ENCODE assay signal across 27 cellular contexts in genomic region chr10:20682782-20683181, GRCh38.
DNase-seq lines count a peak whose midpoint lies in the region; ATAC-seq, FAIRE-seq and TF ChIP-seq lines count a peak whose summit lies in the region.
"Had no signal": no experiment of that assay in that cellular context is flagged by ENCODE, and none has a peak within 500 bp of the region (broad histone marks: within the 10 kb centered on the region; RNA-seq: fewer than 3 reads in every experiment).

No MANE protein-coding gene starts in this region.

- H3K9me3 ChIP-seq in A549 = no peaks in the 10 kb centered on the region
- H3K9me3 ChIP-seq: MG63, SJCRH30 had no signal

- H3K4me2 ChIP-seq in A549 (no peak overlapping the region), mesendoderm (ENCODE audit: low read length) (no peak overlapping the region)

- no peak overlapping the region for H2BK15ac ChIP-seq in mesendoderm (replicated peaks; ENCODE audit: low read depth)

- H3K4ac ChIP-seq in mesendoderm (ENCODE audit: low read depth, low read length) = no peak overlapping the region

- no peak for TF ChIP-seq RAD21 in A549 (conservative IDR thresholded peaks at IDR 0.05 in 1 of 2, IDR thresholded peaks at IDR 0.05 in 1 of 2)

- no peak overlapping the region for H2BK5ac ChIP-seq in mesendoderm (ENCODE audit: low read length)

- no peak overlapping the region for H3K27ac Mint-ChIP-seq in activated CD8-positive, alpha-beta T cell treated with anti-CD3 and anti-CD28 coated beads for 36 hours
- H3K27ac Mint-ChIP-seq: CD4-positive, alpha-beta memory T cell had no signal

- 40% methylated on average over 3 of the region's 3 CpGs for whole genome bisulfite sequencing in A549 (ENCODE audit: missing lambda C conversion rate)
- WGBS in mesendoderm (ENCODE audit: extremely low coverage, insufficient coverage, low lambda C conversion rate) = no CpG with 5 or more reads among the region's 3 CpGs

- no peaks in the 10 kb centered on the region for H3K4me1 ChIP-seq in A549
- H3K4me1 ChIP-seq in mesendoderm (ENCODE audit: control insufficient read depth, low read depth, low read length) = no peaks in the 10 kb centered on the region
- H3K4me1 ChIP-seq: SJCRH30 had no signal

- no peaks in the 10 kb centered on the region for H3K79me2 ChIP-seq in mesendoderm (ENCODE audit: control insufficient read depth, insufficient read depth, low read length)

- no peak overlapping the region for H4K8ac ChIP-seq in mesendoderm (ENCODE audit: low read depth, low read length)

- H3K18ac ChIP-seq in mesendoderm (ENCODE audit: low read length) = peak overlapping the region; percentile 68

- POLR2A ChIA-PET in A549 (lab: Yijun Ruan, JAX) = interaction anchor here (0.6 kb wide), 1 partner anchor 10 kb away, joined by 3 read pairs; no protein-coding TSS in a partner anchor
- POLR2A ChIA-PET in activated CD8-positive, alpha-beta T cell treated with anti-CD3 and anti-CD28 coated beads for 36 hours (lab: Charles Lee) = no interaction called here

- H3K9ac ChIP-seq in mesendoderm (ENCODE audit: low read length) = no peak overlapping the region

- no peaks in the 10 kb centered on the region for H3K4me1 Mint-ChIP-seq in activated CD8-positive, alpha-beta T cell treated with anti-CD3 and anti-CD28 coated beads for 36 hours (ENCODE audit: low read depth)
- H3K4me1 Mint-ChIP-seq: CD4-positive, alpha-beta memory T cell had no signal

- H3K36me3 Mint-ChIP-seq in activated CD8-positive, alpha-beta T cell treated with anti-CD3 and anti-CD28 coated beads for 36 hours (ENCODE audit: low read depth) = no peaks in the 10 kb centered on the region
- H3K36me3 Mint-ChIP-seq: CD4-positive, alpha-beta memory T cell had no signal

- intact Hi-C loops in activated CD8-positive, alpha-beta T cell treated with anti-CD3 and anti-CD28 coated beads for 36 hours (cut with micrococcal nuclease) = no loop called here

- no peak overlapping the region for H4K5ac ChIP-seq in mesendoderm (ENCODE audit: low read length)

- H2AK5ac ChIP-seq in mesendoderm (ENCODE audit: low read length) = no peak overlapping the region

- no peaks in the 10 kb centered on the region for H3K79me1 ChIP-seq in mesendoderm (ENCODE audit: low read length)

- H3K4me3 ChIP-seq in A549 (no peak overlapping the region), mesendoderm (ENCODE audit: low read length) (no peak overlapping the region)
- H3K4me3 ChIP-seq: MG63, SJCRH30 had no signal

- H3K56ac ChIP-seq in mesendoderm (ENCODE audit: low read length) = no peak overlapping the region

- CTCF ChIA-PET in A549 (lab: Yijun Ruan, JAX) = no interaction called here
- CTCF ChIA-PET in activated CD8-positive, alpha-beta T cell treated with anti-CD3 and anti-CD28 coated beads for 36 hours (lab: Charles Lee) = no interaction called here

- TF ChIP-seq POLR2A in A549 (IDR thresholded peaks at IDR 0.05; ENCODE audit: low read length) = no peak

- H3K9me3 Mint-ChIP-seq in activated CD8-positive, alpha-beta T cell treated with anti-CD3 and anti-CD28 coated beads for 36 hours = peaks cover 7% of the 10 kb centered on the region

- no peak overlapping the region for H2BK120ac ChIP-seq in mesendoderm (ENCODE audit: low read depth, low read length)

- no peaks in the 10 kb centered on the region for H3K27me3 Mint-ChIP-seq in activated CD8-positive, alpha-beta T cell treated with anti-CD3 and anti-CD28 coated beads for 36 hours
- H3K27me3 Mint-ChIP-seq: CD4-positive, alpha-beta memory T cell had no signal

- DNase-seq in A549 (ENCODE audit: low read depth in 1 of 2, low spot score in 1 of 2) = no peak
- peak; percentile 8 for DNase-seq in GF-D8 (lab: John Stamatoyannopoulos, UW)
- peak; percentile 4 for DNase-seq in SK-N-DZ (ENCODE audit: low spot score)
- DNase-seq in mesendoderm = no peak
- no peak for DNase-seq in activated CD8-positive, alpha-beta T cell treated with anti-CD3 and anti-CD28 coated beads for 36 hours
- DNase-seq: AML-193; C1 segment of cervical spinal cord; CD4-positive, alpha-beta memory T cell; COR-L47; DMS79 treated with DMSO at 0.1 percent for 48 hours; MG63; NCI-H1048; NCI-H1417 treated with DMSO at 0.1 percent for 48 hours; NCI-H1694 treated with DMSO at 0.1 percent for 48 hours; NCI-H2081; NCI-H226; NCI-H510A; NCI-H69; PC-3 had no signal

- TF ChIP-seq CTCF in A549 (IDR thresholded peaks at IDR 0.05) = no peak
- TF ChIP-seq CTCF in activated CD8-positive, alpha-beta T cell treated with anti-CD3 and anti-CD28 coated beads for 36 hours (IDR thresholded peaks at IDR 0.05) = no peak

- no peak for FAIRE-seq in A549 (lab: Jason Lieb, UNC)
- FAIRE-seq: A204.1, GM12892, H54 had no signal

- no peaks in the 10 kb centered on the region for H3K27me3 ChIP-seq in mesendoderm (ENCODE audit: insufficient read depth, low read length, poor library complexity)
- H3K27me3 ChIP-seq: MG63, SJCRH30 had no signal

- ATAC-seq in A549 (no peak), GM19035 (IDR thresholded peaks at IDR 0.05; ENCODE audit: unreplicated experiment) (no peak), GM21390 (IDR thresholded peaks at IDR 0.05; ENCODE audit: unreplicated experiment) (no peak), HG03457 (IDR thresholded peaks at IDR 0.05; ENCODE audit: unreplicated experiment) (no peak)
- no peak for ATAC-seq in activated CD8-positive, alpha-beta T cell treated with anti-CD3 and anti-CD28 coated beads for 36 hours
- ATAC-seq: PC-3, Right ventricle myocardium inferior had no signal

- H3K27ac ChIP-seq in A549 = no peak overlapping the region
- H3K27ac ChIP-seq in mesendoderm (ENCODE audit: low read depth, low read length) = no peak overlapping the region
- H3K27ac ChIP-seq: SJCRH30 had no signal

- no peak overlapping the region for H3K23ac ChIP-seq in mesendoderm (ENCODE audit: low read length)

- H3K4me3 Mint-ChIP-seq in activated CD8-positive, alpha-beta T cell treated with anti-CD3 and anti-CD28 coated beads for 36 hours = no peak overlapping the region
- H3K4me3 Mint-ChIP-seq: CD4-positive, alpha-beta memory T cell had no signal

- H3K36me3 ChIP-seq in mesendoderm (ENCODE audit: control insufficient read depth, insufficient read depth, low read length) = no peaks in the 10 kb centered on the region
- H3K36me3 ChIP-seq: MG63, SJCRH30 had no signal

- TF ChIP-seq EP300 in A549 (IDR thresholded peaks at IDR 0.05) = no peak

TF ChIP-seq in A549, 52 proteins besides CTCF, POLR2A, EP300 and RAD21:
- no peak for TF ChIP-seq HOXA7 (CRISPR knock-in tag; IDR thresholded peaks at IDR 0.05)
- no peak for TF ChIP-seq MAZ (IDR thresholded peaks at IDR 0.05; ENCODE audit: borderline replicate concordance, low read depth, low read length)
- no peak for TF ChIP-seq CBX2 (IDR thresholded peaks at IDR 0.05; ENCODE audit: borderline replicate concordance, low read depth)
- TF ChIP-seq MAFK (IDR thresholded peaks at IDR 0.05; ENCODE audit: partially characterized antibody) = peak; percentile 6

Comparison
In these comparisons a context has a peak if more than half of its experiments do, and no peak if none do; other contexts are left out.
1. DNase-seq: peak in GF-D8 (single experiment) and SK-N-DZ (single experiment); none in A549 (0 of 2), mesendoderm (single experiment) and activated CD8-positive, alpha-beta T cell treated with anti-CD3 and anti-CD28 coated beads for 36 hours (single experiment).